Comparison of ENCODE assay signal across 9 cellular contexts in genomic region chr20:39829255-39829654, GRCh38.
DNase-seq lines count a peak whose midpoint lies in the region; ATAC-seq and TF ChIP-seq lines count a peak whose summit lies in the region.
"Had no signal": no experiment of that assay in that cellular context is flagged by ENCODE, and none has a peak within 500 bp of the region (broad histone marks: within the 10 kb centered on the region; RNA-seq: fewer than 3 reads in every experiment).

No MANE protein-coding gene starts in this region.

- no peak overlapping the region for H2AK5ac ChIP-seq in H9 (ENCODE audit: insufficient read length, low read length)

- no peaks in the 10 kb centered on the region for H3K36me3 Mint-ChIP-seq in H9 (ENCODE audit: insufficient read depth in 1 of 3, low read depth in 3 of 3)
- no peaks in the 10 kb centered on the region for H3K36me3 Mint-ChIP-seq in memory B cell

- H3K4me3 Mint-ChIP-seq in H9 = no peak overlapping the region
- peak overlapping the region; percentile 52 for H3K4me3 Mint-ChIP-seq in memory B cell
- H3K4me3 Mint-ChIP-seq: stimulated activated naive CD8-positive, alpha-beta T cell treated with anti-CD3 and anti-CD28 coated beads, Interleukin-15, Interleukin-2, amounts not matched to agents 100 ng/mL and 50 ng/mL, for 24 hours had no signal

- H3K4me1 Mint-ChIP-seq in H9 (peaks cover 9 to 13% of the 10 kb centered on the region in 2 experiments), memory B cell (peaks cover 44% of the 10 kb centered on the region)

- H3K4ac ChIP-seq in H9 (ENCODE audit: low read depth, low read length) = no peak overlapping the region

- no peaks in the 10 kb centered on the region for H3K9me3 ChIP-seq in H9 (ENCODE audit: control insufficient read depth, low read depth, low read length)
- H3K9me3 ChIP-seq in WERI-Rb-1 (ENCODE audit: severe bottlenecking) = no peaks in the 10 kb centered on the region

- H3K27me3 ChIP-seq in H9 (ENCODE audit: insufficient read depth, low read length) (no peaks in the 10 kb centered on the region), WERI-Rb-1 (ENCODE audit: insufficient read depth, low read depth, severe bottlenecking) (peaks cover 10% of the 10 kb centered on the region)

- no CpG with 5 or more reads among the region's 3 CpGs for WGBS in H9 (ENCODE audit: extremely low coverage, insufficient read length, low lambda C conversion rate)

- no peaks in the 10 kb centered on the region for H3K79me2 ChIP-seq in H9 (ENCODE audit: insufficient read depth, low read length)

- H3K4me3 ChIP-seq in WERI-Rb-1 (ENCODE audit: low read depth, low read length) = no peak overlapping the region

- H4K8ac ChIP-seq in H9 (replicated peaks; ENCODE audit: insufficient read length, low read depth, low read length) = no peak overlapping the region

- no peaks in the 10 kb centered on the region for H4K20me1 ChIP-seq in H9 (ENCODE audit: control insufficient read depth, insufficient read depth, insufficient read length)

- no peak overlapping the region for H2BK12ac ChIP-seq in H9 (ENCODE audit: insufficient read length, low read depth, low read length)

- no peak overlapping the region for H3K9ac ChIP-seq in H9 (ENCODE audit: extremely low read depth, insufficient read length, low read length)

- TF ChIP-seq CTCF in GM12872 (IDR thresholded peaks at IDR 0.05; ENCODE audit: insufficient read depth, low read depth, low read length) (peak; percentile 57), H9 (conservative IDR thresholded peaks at IDR 0.05) (peak; percentile 72), WERI-Rb-1 (IDR thresholded peaks at IDR 0.05; ENCODE audit: low read depth, low read length) (peak; percentile 18; the same call in 1 of the 2 replicates)

- no peak overlapping the region for H2BK120ac ChIP-seq in H9 (ENCODE audit: low read depth, low read length, poor library complexity, severe bottlenecking)

- peaks cover 3% of the 10 kb centered on the region; the same call in 1 of the 2 replicates for H3K4me1 ChIP-seq in H9 (ENCODE audit: insufficient read depth, low read length)

- no peak overlapping the region for H3K27ac ChIP-seq in H9 (ENCODE audit: insufficient read length, low read depth, low read length)
- H3K27ac ChIP-seq in WERI-Rb-1 = no peak overlapping the region

- no peak overlapping the region for H2BK20ac ChIP-seq in H9 (ENCODE audit: low read depth, low read length, poor library complexity, severe bottlenecking)

- no peak overlapping the region for H4K91ac ChIP-seq in H9 (ENCODE audit: insufficient read length, low read depth, low read length)

- no peak for ATAC-seq in memory B cell (ENCODE audit: low read depth)
- no peak for ATAC-seq in GM19467 (IDR thresholded peaks at IDR 0.05; ENCODE audit: unreplicated experiment)

- H2AFZ ChIP-seq in H9 (ENCODE audit: low read length) = no peak overlapping the region

- H3K79me1 ChIP-seq in H9 (ENCODE audit: insufficient read depth, low read depth, low read length, poor library complexity, severe bottlenecking) = no peaks in the 10 kb centered on the region

- H3K27ac Mint-ChIP-seq in H9 (no peak overlapping the region), memory B cell (peak overlapping the region; percentile 32)
- H3K27ac Mint-ChIP-seq: stimulated activated naive CD8-positive, alpha-beta T cell treated with anti-CD3 and anti-CD28 coated beads, Interleukin-15, Interleukin-2, amounts not matched to agents 100 ng/mL and 50 ng/mL, for 24 hours had no signal

- H3T11ph ChIP-seq in H9 (ENCODE audit: low read length) = no peak overlapping the region

- DNase-seq in H9 (peak; percentile 58), WERI-Rb-1 (no peak), memory B cell (ENCODE audit: low spot score in 2 of 2) (no peak), COLO668 (lab: John Stamatoyannopoulos, UW; ENCODE audit: unreplicated experiment) (no peak), activated gamma-delta T cell (lab: John Stamatoyannopoulos, UW) (no peak)
- DNase-seq in stimulated activated CD4-positive, alpha-beta T cell treated with anti-CD3 and anti-CD28 coated beads, Interleukin-2, amount 100 ng/mL, for 24 hours = no peak

- H3K4me2 ChIP-seq in H9 (ENCODE audit: insufficient read depth, insufficient read length, low read length) = no peak overlapping the region

- H3K36me3 ChIP-seq in WERI-Rb-1 = no peaks in the 10 kb centered on the region

- no peak overlapping the region for H3K14ac ChIP-seq in H9 (ENCODE audit: insufficient read depth, low read length)

- H4K5ac ChIP-seq in H9 (ENCODE audit: insufficient read length, low read depth, low read length) = no peak overlapping the region

- H3K18ac ChIP-seq in H9 (ENCODE audit: insufficient read length, low read depth, low read length) = no peak overlapping the region

- no peak overlapping the region for H2BK15ac ChIP-seq in H9 (ENCODE audit: low read depth, low read length)

- no peak overlapping the region for H3K23ac ChIP-seq in H9 (ENCODE audit: insufficient read length, low read depth, low read length)

- no peak overlapping the region for H2BK5ac ChIP-seq in H9 (ENCODE audit: insufficient read length, low read length)

- H3K27me3 Mint-ChIP-seq in H9 (ENCODE audit: low read depth) (no peaks in the 10 kb centered on the region; the same call in 1 of the 2 replicates), memory B cell (no peaks in the 10 kb centered on the region)

- H3K56ac ChIP-seq in H9 (ENCODE audit: insufficient read length, low read depth, low read length) = no peak overlapping the region

- H3K23me2 ChIP-seq in H9 (ENCODE audit: insufficient read length, low read depth, low read length, poor library complexity, severe bottlenecking) = no peaks in the 10 kb centered on the region

- H3K9me3 Mint-ChIP-seq in H9 (no peaks in the 10 kb centered on the region; a peak in 1 of 5 replicates), memory B cell (no peaks in the 10 kb centered on the region)
- H3K9me3 Mint-ChIP-seq: stimulated activated naive CD8-positive, alpha-beta T cell treated with anti-CD3 and anti-CD28 coated beads, Interleukin-15, Interleukin-2, amounts not matched to agents 100 ng/mL and 50 ng/mL, for 24 hours had no signal

Comparison
In these comparisons a context has a peak if more than half of its experiments do, and no peak if none do; other contexts are left out.
1. CTCF ChIP-seq: peak in every context shown above with its lines; median percentile 72 in H9; 57 in GM12872; 18 in WERI-Rb-1.